8 cellular contexts compared by ENCODE assay signal in genomic region chr3:11719406-11720219, GRCh38.
DNase-seq lines count a peak whose midpoint lies in the region; ATAC-seq and TF ChIP-seq lines count a peak whose summit lies in the region.

No MANE protein-coding gene starts in this region.

- CTCF ChIA-PET in CD8-positive, alpha-beta memory T cell (lab: Charles Lee) = no interaction called here

- 0% methylated on average over 13 of the region's 105 CpGs for WGBS in suprapubic skin

- no peaks in the 10 kb centered on the region for H3K27me3 ChIP-seq in CD8-positive, alpha-beta memory T cell (ENCODE audit: insufficient read depth, low read length, poor library complexity, severe bottlenecking)
- H3K27me3 ChIP-seq in suprapubic skin = no peaks in the 10 kb centered on the region

- H3K27ac ChIP-seq in CD8-positive, alpha-beta memory T cell (ENCODE audit: low read depth, low read length) = peak overlapping the region; percentile 28
- peak overlapping the region; percentile 98 for H3K27ac ChIP-seq in suprapubic skin

- peaks cover 23 to 51% (median 34%) of the 10 kb centered on the region in 3 donors for H3K4me1 Mint-ChIP-seq in CD8-positive, alpha-beta memory T cell

- H3K27ac Mint-ChIP-seq in CD8-positive, alpha-beta memory T cell = peak overlapping the region in 1 of 8 donors; percentile 40

- DNase-seq in CD8-positive, alpha-beta memory T cell = peak; percentile 71 to 88 (median 73)
- DNase-seq in HPDE6-E6E7 (ENCODE audit: extremely low spot score) = peak; percentile 66
- peak; percentile 95 for DNase-seq in RPMI8226
- peak; percentile 81 for DNase-seq in activated naive CD4-positive, alpha-beta T cell treated with anti-CD3 and anti-CD28 coated beads, Interleukin-2, amount 50 U/mL, for 16 hours
- peak; percentile 93 for DNase-seq in germinal center (ENCODE audit: low spot score)
- peak in 53 of 56 donors; percentile 14 to 92 (median 64) for DNase-seq in nucleus accumbens (lab: John Stamatoyannopoulos, UW)
- peak; percentile 87 to 89 for DNase-seq in suprapubic skin (ENCODE audit: low spot score in 2 of 2)

- no peaks in the 10 kb centered on the region for H3K9me3 ChIP-seq in CD8-positive, alpha-beta memory T cell (ENCODE audit: low read length)
- no peaks in the 10 kb centered on the region for H3K9me3 ChIP-seq in suprapubic skin

- H3K27me3 Mint-ChIP-seq in CD8-positive, alpha-beta memory T cell = peaks cover 0 to 2% of the 10 kb centered on the region in 2 donors

- peak overlapping the region; percentile 69 to 98 (median 93) for H3K4me3 Mint-ChIP-seq in CD8-positive, alpha-beta memory T cell

- POLR2A ChIA-PET in CD8-positive, alpha-beta memory T cell (lab: Charles Lee) = interaction anchor here (1.0 kb wide), 1 partner anchor 447 kb away, joined by 3 read pairs; the partner anchor contains the start of gene ATG7

- H3K9me3 Mint-ChIP-seq in CD8-positive, alpha-beta memory T cell = no peaks in the 10 kb centered on the region

- peaks cover 5% of the 10 kb centered on the region for H3K4me1 ChIP-seq in CD8-positive, alpha-beta memory T cell (ENCODE audit: insufficient read depth, low read length)
- peaks cover 34% of the 10 kb centered on the region for H3K4me1 ChIP-seq in suprapubic skin

- H3K4me3 ChIP-seq in CD8-positive, alpha-beta memory T cell (ENCODE audit: low read length) = peak overlapping the region; percentile 46
- peak overlapping the region; percentile 81 for H3K4me3 ChIP-seq in suprapubic skin

- peak; percentile 48 for ATAC-seq in GM19467 (IDR thresholded peaks at IDR 0.05; ENCODE audit: unreplicated experiment)

- H3K36me3 Mint-ChIP-seq in CD8-positive, alpha-beta memory T cell = peaks cover 0 to 9% (median 0%) of the 10 kb centered on the region in 3 donors

- no peak for TF ChIP-seq EP300 in suprapubic skin (IDR thresholded peaks at IDR 0.05)

- no peak for TF ChIP-seq POLR2A in suprapubic skin (IDR thresholded peaks at IDR 0.05)

- no peaks in the 10 kb centered on the region for H3K36me3 ChIP-seq in CD8-positive, alpha-beta memory T cell (ENCODE audit: insufficient read depth, low read length)
- no peaks in the 10 kb centered on the region for H3K36me3 ChIP-seq in suprapubic skin

- no peak for TF ChIP-seq CTCF in suprapubic skin (IDR thresholded peaks at IDR 0.05)

Comparison
In these comparisons a context has a peak if more than half of its experiments do, and no peak if none do; other contexts are left out.
1. Peak in every context shown above with its lines: DNase-seq, ATAC-seq, H3K4me3 ChIP-seq and H3K27ac ChIP-seq.